In genomic region chr10:79001082-79001885, GRCh38 we compare ENCODE assay signal across 1 cellular context.
TF ChIP-seq lines count a peak whose summit lies in the region.

No MANE protein-coding gene starts in this region.

TF ChIP-seq in H1, 55 proteins besides CTCF, POLR2A, EP300 and RAD21 (continued from another document):
- no peak for TF ChIP-seq CHD7 (IDR thresholded peaks at IDR 0.05; ENCODE audit: insufficient replicate concordance, low read length)
- no peak for TF ChIP-seq SP1 (IDR thresholded peaks at IDR 0.05; ENCODE audit: low read depth, low read length)
- no peak for TF ChIP-seq SP4 (IDR thresholded peaks at IDR 0.05; ENCODE audit: low read length)
- no peak for TF ChIP-seq EGR1 (IDR thresholded peaks at IDR 0.05; ENCODE audit: borderline replicate concordance, low read depth, low read length)
- no peak for TF ChIP-seq BACH1 (IDR thresholded peaks at IDR 0.05; ENCODE audit: low read length)
- no peak for TF ChIP-seq KDM4A (IDR thresholded peaks at IDR 0.05; ENCODE audit: low read depth, low read length, severe bottlenecking)
- TF ChIP-seq KDM1A (IDR thresholded peaks at IDR 0.05; ENCODE audit: borderline replicate concordance, low read length), result no peak
- TF ChIP-seq MAFK (IDR thresholded peaks at IDR 0.05; ENCODE audit: low read depth, low read length), result no peak
